In genomic region chr12:58592817-58593216, GRCh38 we compare ENCODE assay signal across 1 cellular context.
TF ChIP-seq lines count a peak whose summit lies in the region.

No MANE protein-coding gene starts in this region.

TF ChIP-seq in H1, 55 proteins besides CTCF, POLR2A, EP300 and RAD21 (continued from another document):
- TF ChIP-seq ASH2L (IDR thresholded peaks at IDR 0.05; ENCODE audit: low read length), result no peak
- no peak for TF ChIP-seq NANOG (IDR thresholded peaks at IDR 0.05; ENCODE audit: insufficient read depth, low read depth, low read length, poor library complexity, severe bottlenecking)
- no peak for TF ChIP-seq MAFK (IDR thresholded peaks at IDR 0.05; ENCODE audit: low read depth, low read length)
- TF ChIP-seq TCF12 (IDR thresholded peaks at IDR 0.05; ENCODE audit: low read depth, low read length), result no peak
- TF ChIP-seq RNF2 (IDR thresholded peaks at IDR 0.05; ENCODE audit: borderline replicate concordance, low read depth, low read length, missing control alignments, poor library complexity, severe bottlenecking), result no peak
- no peak for TF ChIP-seq POLR2AphosphoS5 (IDR thresholded peaks at IDR 0.05; ENCODE audit: low read depth, low read length)
- TF ChIP-seq CEBPB (IDR thresholded peaks at IDR 0.05; ENCODE audit: low read depth, low read length), result no peak
- TF ChIP-seq CBX5 (IDR thresholded peaks at IDR 0.05; ENCODE audit: low read depth, low read length), result no peak
- no peak for TF ChIP-seq NRF1 (IDR thresholded peaks at IDR 0.05; ENCODE audit: low read depth, low read length)
- no peak for TF ChIP-seq EGR1 (IDR thresholded peaks at IDR 0.05; ENCODE audit: borderline replicate concordance, low read depth, low read length)
- no peak for TF ChIP-seq EZH2 (IDR thresholded peaks at IDR 0.05; ENCODE audit: low read depth, low read length, severe bottlenecking)
- TF ChIP-seq SP1 (IDR thresholded peaks at IDR 0.05; ENCODE audit: low read depth, low read length), result no peak
- no peak for TF ChIP-seq TAF7 (optimal IDR thresholded peaks at IDR 0.05; ENCODE audit: borderline replicate concordance, low read depth, low read length)
- no peak for TF ChIP-seq JUN (IDR thresholded peaks at IDR 0.05; ENCODE audit: low read depth, low read length)
